Comparison of ENCODE assay signal across 8 cellular contexts in the genomic region with DNA sequence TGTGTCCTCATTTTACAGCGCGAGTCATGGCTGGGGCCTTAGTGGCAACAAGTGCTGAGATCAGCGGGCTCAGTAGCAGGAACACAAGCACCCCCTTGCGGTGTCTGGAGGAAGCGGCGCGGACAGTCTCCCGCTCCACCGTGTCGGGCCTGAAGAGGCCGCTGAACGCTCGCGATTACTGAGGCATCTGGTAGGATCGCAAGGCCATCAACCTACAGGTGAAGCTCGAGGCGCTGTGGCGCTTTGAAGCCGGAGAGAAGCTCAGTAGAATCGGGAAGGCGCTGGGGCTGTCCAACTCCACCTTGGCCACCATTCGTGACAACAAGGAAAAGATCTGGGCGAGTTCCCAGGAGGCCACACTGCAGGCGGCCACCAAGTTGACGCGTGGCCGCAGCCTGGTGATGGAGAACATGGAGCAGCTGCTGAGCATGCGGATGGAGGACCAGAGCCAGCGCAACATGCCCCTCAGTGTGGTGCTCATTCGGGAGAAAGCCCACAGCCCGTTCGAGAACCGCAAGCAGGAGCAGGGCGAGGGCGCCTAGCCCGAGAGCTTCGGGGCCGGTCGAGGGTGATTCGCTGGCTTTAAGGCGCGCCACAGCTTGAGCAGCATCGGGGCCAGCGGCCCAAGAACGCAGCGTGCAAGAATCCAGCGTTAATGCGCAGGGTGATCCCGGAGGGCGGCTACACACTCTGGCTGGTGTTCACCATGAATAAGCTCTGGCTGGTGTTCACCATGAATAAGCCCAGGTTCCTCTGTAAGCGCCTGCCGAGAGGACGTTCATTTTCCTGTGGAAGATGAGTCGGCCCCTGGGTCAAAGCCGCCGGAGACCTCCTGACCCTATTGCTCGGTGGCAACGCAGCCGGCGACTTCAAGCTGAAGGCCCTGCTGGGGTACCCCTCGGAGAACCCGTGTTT. TPM values are rescaled to one million over a fixed set of nuclear protein-coding genes. Genes with fewer than 3 reads are reported as not detected.
DNase-seq lines count a peak whose midpoint lies in the region; ATAC-seq, FAIRE-seq and TF ChIP-seq lines count a peak whose summit lies in the region.

No MANE protein-coding gene starts in this region.

- no peak overlapping the region for H3K4me2 ChIP-seq in A549

- in situ Hi-C loops in astrocyte of the cerebellum (cut with HindIII; ENCODE audit: low sequenced_read_pairs): no loop called here

- H3K9ac ChIP-seq in iPS-20b (ENCODE audit: low read depth, low read length): peak overlapping the region; percentile 43; the same call in 1 of the 2 replicates

- TF ChIP-seq CTCF in A549 (IDR thresholded peaks at IDR 0.05) (peak; percentile 85), GM20000 (IDR thresholded peaks at IDR 0.05; ENCODE audit: extremely low read depth, missing control alignments) (peak; percentile 99), Peyer's patch (IDR thresholded peaks at IDR 0.05) (peak; percentile 72 to 86 (median 78)), astrocyte of the cerebellum (IDR thresholded peaks at IDR 0.05; ENCODE audit: low read depth, low read length, missing control alignments) (peak; percentile 88), spleen (IDR thresholded peaks at IDR 0.05 in 8 of 11, conservative IDR thresholded peaks at IDR 0.05 in 3 of 11) (peak; percentile 88 to 98 (median 93))

- H3K27me3 ChIP-seq in Peyer's patch (no peaks in the 10 kb centered on the region), iPS-20b (ENCODE audit: insufficient read depth, low read length) (no peaks in the 10 kb centered on the region), spleen (replicated peaks in 1 of 7) (no peaks in the 10 kb centered on the region)

- CTCF ChIA-PET in A549 (lab: Yijun Ruan, JAX): interaction anchor here (0.7 to 1.7 kb wide), 10 partner anchors 13 to 72 kb away, joined by 3 to 7 read pairs (median 4); partner anchors contain the start of gene ZBTB45

- 84% methylated on average over 62 of the region's 62 CpGs for WGBS in A549 (ENCODE audit: missing lambda C conversion rate)
- WGBS in spleen, 5 donors: 68 to 81% (median 72%) methylated on average over 54 to 62 of the region's 62 CpGs

- ATAC-seq in A549: peak; percentile 74 to 92

- no peaks in the 10 kb centered on the region for H3K9me3 ChIP-seq in A549
- no peaks in the 10 kb centered on the region for H3K9me3 ChIP-seq in Peyer's patch
- no peaks in the 10 kb centered on the region for H3K9me3 ChIP-seq in iPS-20b (ENCODE audit: insufficient read depth, low read depth, low read length)
- H3K9me3 ChIP-seq in spleen: no peaks in the 10 kb centered on the region

- FAIRE-seq in A549 (lab: Jason Lieb, UNC): no peak

- POLR2A ChIA-PET in A549 (lab: Yijun Ruan, JAX): no interaction called here

- no peaks in the 10 kb centered on the region for H3K4me1 ChIP-seq in A549
- peaks cover 0 to 5% (median 3%) of the 10 kb centered on the region in 4 donors for H3K4me1 ChIP-seq in Peyer's patch
- H3K4me1 ChIP-seq in iPS-20b (ENCODE audit: insufficient read depth, low read length): 0 out of 2 replicates have a peak, but pooled peaks cover 2% of the 10 kb centered on the region
- peaks cover 4 to 48% (median 22%) of the 10 kb centered on the region in 6 donors for H3K4me1 ChIP-seq in spleen

- peak; percentile 60 to 77 for TF ChIP-seq RAD21 in A549 (conservative IDR thresholded peaks at IDR 0.05 in 1 of 2, IDR thresholded peaks at IDR 0.05 in 1 of 2)

- TF ChIP-seq POLR2A in A549 (IDR thresholded peaks at IDR 0.05; ENCODE audit: low read length) (no peak), Peyer's patch (IDR thresholded peaks at IDR 0.05) (no peak), spleen (IDR thresholded peaks at IDR 0.05) (no peak)

- DNase-seq in A549 (ENCODE audit: low read depth in 1 of 2, low spot score in 1 of 2) (peak; percentile 63 to 90), GM20000 (ENCODE audit: low spot score) (peak; percentile 88), Peyer's patch (peak; percentile 77 to 92 (median 81)), astrocyte of the cerebellum (ENCODE audit: low read depth) (peak; percentile 44), spleen (peak; percentile 94), foreskin melanocyte (no peak), SHP77 (lab: John Stamatoyannopoulos, UW) (no peak)

- no peak overlapping the region for H3K4me3 ChIP-seq in A549
- H3K4me3 ChIP-seq in Peyer's patch: no peak overlapping the region
- H3K4me3 ChIP-seq in astrocyte of the cerebellum (ENCODE audit: low read depth, low read length): no peak overlapping the region
- H3K4me3 ChIP-seq in iPS-20b (ENCODE audit: low read length): no peak overlapping the region
- no peak overlapping the region for H3K4me3 ChIP-seq in spleen

- intact Hi-C loops in spleen (cut with DNase I; ENCODE audit: low total_unique reads): no loop called here

- no peak for TF ChIP-seq EP300 in A549 (IDR thresholded peaks at IDR 0.05)

- H3K36me3 ChIP-seq in Peyer's patch (peaks cover 0 to 22% (median 0%) of the 10 kb centered on the region in 3 donors), iPS-20b (ENCODE audit: insufficient read depth, low read depth, low read length) (peaks cover 13% of the 10 kb centered on the region; the same call in 1 of the 2 replicates), spleen (peaks cover 0 to 34% (median 24%) of the 10 kb centered on the region in 6 donors)

- H3K27ac ChIP-seq in A549: no peak overlapping the region
- peak overlapping the region in 2 of 4 donors; percentile 45 to 61 for H3K27ac ChIP-seq in Peyer's patch
- no peak overlapping the region for H3K27ac ChIP-seq in iPS-20b (ENCODE audit: low read length)
- H3K27ac ChIP-seq in spleen: peak overlapping the region in 4 of 8 donors; percentile 19 to 60 (median 55)

TF ChIP-seq in A549, 52 proteins besides CTCF, POLR2A, EP300 and RAD21:
- TF ChIP-seq HOXB13 (CRISPR knock-in tag; IDR thresholded peaks at IDR 0.05; ENCODE audit: low read depth) (no peak), FOSL2 (IDR thresholded peaks at IDR 0.05) (no peak), FOSL2 (CRISPR knock-in tag; IDR thresholded peaks at IDR 0.05) (peak; percentile 54; the same call in 1 of the 2 replicates), TFCP2L1 (CRISPR knock-in tag; IDR thresholded peaks at IDR 0.05) (no peak; the same call in 1 of the 2 replicates), PBX3 (IDR thresholded peaks at IDR 0.05) (no peak), FOXS1 (CRISPR knock-in tag; IDR thresholded peaks at IDR 0.05) (no peak), NPAS2 (CRISPR knock-in tag; IDR thresholded peaks at IDR 0.05; ENCODE audit: borderline replicate concordance) (no peak), RCOR1 (IDR thresholded peaks at IDR 0.05; ENCODE audit: low read depth, low read length) (no peak), MAX (IDR thresholded peaks at IDR 0.05) (peak; percentile 60; the same call in 1 of the 2 replicates), SMC3 (IDR thresholded peaks at IDR 0.05) (peak; percentile 46), MAFK (IDR thresholded peaks at IDR 0.05; ENCODE audit: partially characterized antibody) (peak; percentile 93)

RNA-seq across cellular contexts. Expression of gene MZF1, which starts 8.3 kb away (rescaled TPM):
- polyA plus RNA-seq in A549 (2011; rRNA removed): 19.5 and 20.3 TPM in 2 replicates
- polyA plus RNA-seq in A549 (2012; cell fraction: cytosol; rRNA removed): 26.2 and 35.9 TPM in 2 replicates
- 246 and 401 TPM in 2 replicates for polyA plus RNA-seq in A549 (2012; cell fraction: nucleus; rRNA removed)
- polyA plus RNA-seq in A549 (2017; fragmentation: RNase III; extraction: RNeasy Plus Mini Kit Qiagen cat#74134 plus additional on column Dnase treatment): 19.1 to 21.7 TPM (median 20.3 TPM) in 3 replicates
- 18.7 and 18.9 TPM in 2 replicates for polyA minus RNA-seq in A549 (2011; rRNA and poly(A)+ RNA removed)
- 100 to 1,000 TPM in 1 of 4 donors, 10 to 100 TPM in 3; 60.9 to 123 (median 82.3) TPM for total RNA-seq in Peyer's patch
- 10 to 100 TPM; 27.7 to 41.6 (median 35.7) TPM for total RNA-seq in spleen
- polyA plus RNA-seq in spleen: 10 to 100 TPM; 13.2 to 23.0 (median 20.6) TPM

RNA-seq across cellular contexts. Expression of gene UBE2M, which starts 23.1 kb away (rescaled TPM):
- polyA plus RNA-seq in A549 (2011; rRNA removed): 185 and 190 TPM in 2 replicates
- 137 and 162 TPM in 2 replicates for polyA plus RNA-seq in A549 (2012; cell fraction: cytosol; rRNA removed)
- 124 and 127 TPM in 2 replicates for polyA plus RNA-seq in A549 (2012; cell fraction: nucleus; rRNA removed)
- 135 to 139 TPM (median 137 TPM) in 3 replicates for polyA plus RNA-seq in A549 (2017; fragmentation: RNase III; extraction: RNeasy Plus Mini Kit Qiagen cat#74134 plus additional on column Dnase treatment)
- polyA minus RNA-seq in A549 (2011; rRNA and poly(A)+ RNA removed): 210 and 218 TPM in 2 replicates
- total RNA-seq in Peyer's patch: 10 to 100 TPM; 10.2 to 37.1 (median 18.5) TPM
- total RNA-seq in spleen: 10 to 100 TPM; 19.1 to 66.9 (median 44.0) TPM
- 10 to 100 TPM; 33.2 to 47.3 (median 36.9) TPM for polyA plus RNA-seq in spleen

RNA-seq across cellular contexts. Expression of gene CHMP2A, which starts 26.6 kb away (rescaled TPM):
- polyA plus RNA-seq in A549 (2011; rRNA removed): 223 and 280 TPM in 2 replicates
- 234 and 296 TPM in 2 replicates for polyA plus RNA-seq in A549 (2012; cell fraction: cytosol; rRNA removed)
- 118 and 141 TPM in 2 replicates for polyA plus RNA-seq in A549 (2012; cell fraction: nucleus; rRNA removed)
- 192 to 227 TPM (median 198 TPM) in 3 replicates for polyA plus RNA-seq in A549 (2017; fragmentation: RNase III; extraction: RNeasy Plus Mini Kit Qiagen cat#74134 plus additional on column Dnase treatment)
- 198 and 245 TPM in 2 replicates for polyA minus RNA-seq in A549 (2011; rRNA and poly(A)+ RNA removed)
- total RNA-seq in Peyer's patch: 100 to 1,000 TPM in 2 of 4 donors, 10 to 100 TPM in 2; 79.2 to 115 (median 101) TPM
- total RNA-seq in spleen: 100 to 1,000 TPM in 3 of 7 donors, 10 to 100 TPM in 4; 79.9 to 115 (median 89.9) TPM
- 100 to 1,000 TPM; 112 to 124 (median 121) TPM for polyA plus RNA-seq in spleen

RNA-seq across cellular contexts. Expression of gene TRIM28, which starts 37.6 kb away (rescaled TPM):
- polyA plus RNA-seq in A549 (2011; rRNA removed) (576 and 735 TPM in 2 replicates), A549 (2017; fragmentation: RNase III; extraction: RNeasy Plus Mini Kit Qiagen cat#74134 plus additional on column Dnase treatment) (656 to 743 TPM (median 666 TPM) in 3 replicates), spleen (100 to 1,000 TPM; 181 to 233 (median 183) TPM)
- 1,530 and 1,851 TPM in 2 replicates for polyA plus RNA-seq in A549 (2012; cell fraction: cytosol; rRNA removed)
- 2,680 and 4,180 TPM in 2 replicates for polyA plus RNA-seq in A549 (2012; cell fraction: nucleus; rRNA removed)
- polyA minus RNA-seq in A549 (2011; rRNA and poly(A)+ RNA removed): 1,927 and 2,378 TPM in 2 replicates
- total RNA-seq in Peyer's patch (100 to 1,000 TPM; 164 to 281 (median 196) TPM), spleen (100 to 1,000 TPM; 216 to 294 (median 232) TPM)

Comparison
In these comparisons a context has a peak if more than half of its experiments do, and no peak if none do; other contexts are left out.
1. DNase-seq: peak in A549 (2 of 2), GM20000 (single experiment), Peyer's patch (3 of 3), astrocyte of the cerebellum (single experiment) and spleen (single experiment); none in foreskin melanocyte (single experiment) and SHP77 (0 of 2).
2. Peak in every context shown above with its lines, with median percentiles within 50 percentile points of each other: CTCF ChIP-seq.